10 cellular contexts compared by ENCODE assay signal in the genomic region with DNA sequence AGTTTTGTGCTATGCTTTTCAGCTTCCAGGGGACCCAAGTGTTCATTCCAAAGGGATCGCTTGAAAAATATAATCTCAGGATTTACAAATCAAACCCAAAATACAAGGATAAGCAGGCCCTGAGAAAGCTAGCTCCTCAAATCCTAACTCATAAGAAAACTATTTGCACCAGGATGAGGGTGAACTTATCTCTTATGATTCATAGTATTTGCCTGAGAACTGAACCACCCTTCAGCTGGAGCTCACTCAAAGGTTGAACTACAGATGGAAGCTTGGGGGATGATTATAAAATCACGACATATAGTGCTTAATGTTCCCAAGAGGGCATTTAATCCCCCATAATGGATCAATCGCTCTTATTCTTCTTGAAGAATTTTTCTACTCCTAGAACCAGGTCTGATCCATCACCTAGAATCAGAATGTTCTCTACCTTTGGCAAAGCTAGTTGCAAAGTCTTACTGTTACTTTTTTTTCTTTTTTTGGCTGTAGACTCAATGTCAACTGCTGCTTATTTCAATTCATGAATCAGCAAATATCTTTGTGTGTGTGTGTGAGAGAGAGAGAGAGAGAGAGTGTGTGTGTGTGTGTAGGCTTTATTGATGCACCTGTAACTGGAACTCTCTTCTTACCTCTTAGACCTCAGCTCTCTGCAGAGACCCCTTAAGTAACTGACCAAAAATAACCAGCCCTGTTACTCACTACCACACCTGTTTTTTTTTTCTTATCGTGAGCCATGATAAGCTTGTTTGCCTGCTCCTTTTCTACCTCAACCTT. TPM values are rescaled to one million over a fixed set of nuclear protein-coding genes. Genes with fewer than 3 reads are reported as not detected.
DNase-seq lines count a peak whose midpoint lies in the region; ATAC-seq, FAIRE-seq and TF ChIP-seq lines count a peak whose summit lies in the region.
"Had no signal": no experiment of that assay in that cellular context is flagged by ENCODE, and none has a peak within 500 bp of the region (broad histone marks: within the 10 kb centered on the region; RNA-seq: fewer than 3 reads in every experiment).

No MANE protein-coding gene starts in this region.

- H3K4me3 ChIP-seq in astrocyte (ENCODE audit: insufficient read depth, low read depth, low read length), result no peak overlapping the region

- H3K27ac Mint-ChIP-seq in astrocyte (ENCODE audit: unreplicated experiment), result peak overlapping the region; percentile 99

- no peaks in the 10 kb centered on the region for H3K9me3 ChIP-seq in astrocyte (ENCODE audit: insufficient read depth, low read depth, low read length)

- H3K4me2 ChIP-seq in astrocyte (ENCODE audit: low read length), result peak overlapping the region; percentile 74

- peak overlapping the region; percentile 78 for H3K4me3 Mint-ChIP-seq in astrocyte (ENCODE audit: unreplicated experiment)

- H2AFZ ChIP-seq in astrocyte (ENCODE audit: low read depth, low read length), result no peak overlapping the region

- H3K4me1 Mint-ChIP-seq in astrocyte (ENCODE audit: low read depth, unreplicated experiment), result peaks cover 52% of the 10 kb centered on the region

- H3K4me1 ChIP-seq in astrocyte (ENCODE audit: insufficient read depth, low read length), result peaks cover 48% of the 10 kb centered on the region

- peak overlapping the region; percentile 98 for H3K27ac ChIP-seq in astrocyte (ENCODE audit: low read depth, low read length)

- H4K20me1 ChIP-seq in astrocyte (ENCODE audit: insufficient read depth, low read length), result no peaks in the 10 kb centered on the region

- DNase-seq in AG09319 (ENCODE audit: extremely low read depth, low read depth) (peak; percentile 41), HT1080 (ENCODE audit: low read depth) (peak; percentile 90), astrocyte (ENCODE audit: low read depth) (peak; percentile 99), myocyte (ENCODE audit: low read depth) (peak; percentile 76), NCI-H345 (lab: John Stamatoyannopoulos, UW) (no peak)
- DNase-seq: activated CD4-positive, alpha-beta T cell treated with anti-CD3 and anti-CD28 coated beads for 1 hour; NCI-H446 had no signal

- H3K27me3 Mint-ChIP-seq in astrocyte (ENCODE audit: low read depth, unreplicated experiment), result no peaks in the 10 kb centered on the region

- no peak for TF ChIP-seq CTCF in AG09319 (IDR thresholded peaks at IDR 0.05; ENCODE audit: low read depth, low read length)
- TF ChIP-seq CTCF in astrocyte (IDR thresholded peaks at IDR 0.05; ENCODE audit: insufficient read depth, low read depth, low read length), result no peak

- H3K9ac ChIP-seq in astrocyte (ENCODE audit: low read length), result peak overlapping the region; percentile 74

- no peak for ATAC-seq in GM19455 (IDR thresholded peaks at IDR 0.05; ENCODE audit: unreplicated experiment)
- ATAC-seq in HG03175 (IDR thresholded peaks at IDR 0.05; ENCODE audit: unreplicated experiment), result no peak
- no peak for ATAC-seq in HG03469 (IDR thresholded peaks at IDR 0.05; ENCODE audit: unreplicated experiment)

- H3K27me3 ChIP-seq in astrocyte (ENCODE audit: insufficient read depth, low read length), result no peaks in the 10 kb centered on the region

- H3K36me3 Mint-ChIP-seq in astrocyte (ENCODE audit: low read depth, unreplicated experiment), result peaks cover 2% of the 10 kb centered on the region

- peak; percentile 87 for FAIRE-seq in astrocyte (lab: Jason Lieb, UNC)

- H3K36me3 ChIP-seq in astrocyte (ENCODE audit: insufficient read depth, low read length), result no peaks in the 10 kb centered on the region

- peaks cover 8% of the 10 kb centered on the region for H3K9me3 Mint-ChIP-seq in astrocyte (ENCODE audit: unreplicated experiment)

- no peaks in the 10 kb centered on the region for H3K79me2 ChIP-seq in astrocyte (ENCODE audit: insufficient read depth, low read length)

RNA-seq across cellular contexts. Expression of gene ARL4C, which starts 44.8 kb away (rescaled TPM):
- total RNA-seq in HT1080 (2014; rRNA removed; shearing (Covaris generic)), result 89.0 and 111 TPM in 2 replicates
- polyA plus RNA-seq in HT1080 (2015; cell fraction: cytosol; rRNA removed), result 113 and 137 TPM in 2 replicates
- polyA plus RNA-seq in HT1080 (2015; cell fraction: nucleus; rRNA removed), result 70.4 and 93.2 TPM in 2 replicates
- total RNA-seq in astrocyte, result 59.3 and 70.7 TPM in 2 replicates
- total RNA-seq in myocyte, result 27.7 and 32.9 TPM in 2 replicates
- polyA plus RNA-seq in myocyte (2012), result 59.0 TPM
